ENCODE assay signal across 9 cellular contexts in genomic region chr7:54841772-54842707, GRCh38.
DNase-seq lines count a peak whose midpoint lies in the region; ATAC-seq and TF ChIP-seq lines count a peak whose summit lies in the region.
"Had no signal": no experiment of that assay in that cellular context is flagged by ENCODE, and none has a peak within 500 bp of the region (broad histone marks: within the 10 kb centered on the region; RNA-seq: fewer than 3 reads in every experiment).

No MANE protein-coding gene starts in this region.

- ATAC-seq in HG02970 (IDR thresholded peaks at IDR 0.05; ENCODE audit: low FRiP score, unreplicated experiment): no peak

- peak; percentile 35 for DNase-seq in GM04503 (ENCODE audit: low read depth)
- peak; percentile 71 for DNase-seq in LHCN-M2 (ENCODE audit: low read depth)
- peak; percentile 45 to 61 for DNase-seq in cardiac fibroblast (ENCODE audit: low read depth in 2 of 2)
- DNase-seq in nephron progenitor cell: peak; percentile 16
- DNase-seq in NCI-H748 treated with DMSO at 0.1 percent for 48 hours (lab: John Stamatoyannopoulos, UW): no peak
- DNase-seq in superior temporal gyrus (ENCODE audit: extremely low spot score): no peak
- no peak for DNase-seq in activated naive CD4-positive, alpha-beta T cell treated with anti-CD3 and anti-CD28 coated beads, Interleukin-2, amount 10 ng/mL, durations not matched to agents 7 days and 5 days

- H3K4me3 ChIP-seq in cardiac fibroblast (replicated peaks in 1 of 2; ENCODE audit: low read depth in 2 of 2, low read length in 2 of 2): no peak overlapping the region
- H3K4me3 ChIP-seq: adrenal gland had no signal

- H3K4me3 Mint-ChIP-seq in nephron progenitor cell: no peak overlapping the region
- H3K4me3 Mint-ChIP-seq in activated naive CD4-positive, alpha-beta T cell treated with anti-CD3 and anti-CD28 coated beads, Interleukin-2, amount 10 ng/mL, durations not matched to agents 7 days and 5 days: no peak overlapping the region

- peaks cover 8% of the 10 kb centered on the region for H3K27me3 Mint-ChIP-seq in nephron progenitor cell (ENCODE audit: low read depth, poor library complexity)
- H3K27me3 Mint-ChIP-seq in activated naive CD4-positive, alpha-beta T cell treated with anti-CD3 and anti-CD28 coated beads, Interleukin-2, amount 10 ng/mL, durations not matched to agents 7 days and 5 days: no peaks in the 10 kb centered on the region

- CTCF ChIA-PET in activated naive CD4-positive, alpha-beta T cell treated with anti-CD3 and anti-CD28 coated beads, Interleukin-2, amount 10 ng/mL, durations not matched to agents 7 days and 5 days (lab: Charles Lee): no interaction called here

- no peaks in the 10 kb centered on the region for H3K36me3 Mint-ChIP-seq in nephron progenitor cell (ENCODE audit: low read depth)
- H3K36me3 Mint-ChIP-seq in activated naive CD4-positive, alpha-beta T cell treated with anti-CD3 and anti-CD28 coated beads, Interleukin-2, amount 10 ng/mL, durations not matched to agents 7 days and 5 days: no peaks in the 10 kb centered on the region

- H3K9me3 Mint-ChIP-seq in nephron progenitor cell: no peaks in the 10 kb centered on the region
- no peaks in the 10 kb centered on the region for H3K9me3 Mint-ChIP-seq in activated naive CD4-positive, alpha-beta T cell treated with anti-CD3 and anti-CD28 coated beads, Interleukin-2, amount 10 ng/mL, durations not matched to agents 7 days and 5 days

- TF ChIP-seq CTCF in cardiac fibroblast (IDR thresholded peaks at IDR 0.05; ENCODE audit: low read depth, low read length): peak; percentile 50
- TF ChIP-seq CTCF in nephron progenitor cell (IDR thresholded peaks at IDR 0.05): peak; percentile 26

- peak overlapping the region; percentile 66 for H3K27ac Mint-ChIP-seq in nephron progenitor cell
- H3K27ac Mint-ChIP-seq in activated naive CD4-positive, alpha-beta T cell treated with anti-CD3 and anti-CD28 coated beads, Interleukin-2, amount 10 ng/mL, durations not matched to agents 7 days and 5 days: no peak overlapping the region

- H3K4me1 Mint-ChIP-seq in nephron progenitor cell: peaks cover 15% of the 10 kb centered on the region
- no peaks in the 10 kb centered on the region for H3K4me1 Mint-ChIP-seq in activated naive CD4-positive, alpha-beta T cell treated with anti-CD3 and anti-CD28 coated beads, Interleukin-2, amount 10 ng/mL, durations not matched to agents 7 days and 5 days

Comparison
In these comparisons a context has a peak if more than half of its experiments do, and no peak if none do; other contexts are left out.
1. DNase-seq: peak in GM04503 (single experiment), LHCN-M2 (single experiment), cardiac fibroblast (2 of 2) and nephron progenitor cell (single experiment); none in NCI-H748 treated with DMSO at 0.1 percent for 48 hours (single experiment), superior temporal gyrus (single experiment) and activated naive CD4-positive, alpha-beta T cell treated with anti-CD3 and anti-CD28 coated beads, Interleukin-2, amount 10 ng/mL, durations not matched to agents 7 days and 5 days (single experiment).